20 cellular contexts compared by ENCODE assay signal in genomic region chr11:64690235-64690634, GRCh38. TPM values are rescaled to one million over a fixed set of nuclear protein-coding genes. Genes with fewer than 3 reads are reported as not detected.
DNase-seq lines count a peak whose midpoint lies in the region; ATAC-seq, FAIRE-seq and TF ChIP-seq lines count a peak whose summit lies in the region.
"Had no signal": no experiment of that assay in that cellular context is flagged by ENCODE, and none has a peak within 500 bp of the region (broad histone marks: within the 10 kb centered on the region; RNA-seq: fewer than 3 reads in every experiment).

No MANE protein-coding gene starts in this region.

- no peaks in the 10 kb centered on the region for H3K27me3 ChIP-seq in mesendoderm (ENCODE audit: insufficient read depth, low read length, poor library complexity)

- H2AK5ac ChIP-seq in mesendoderm (ENCODE audit: low read length) = no peak overlapping the region

- H3K4me2 ChIP-seq in mesendoderm (ENCODE audit: low read length) = no peak overlapping the region

- H3K27me3 Mint-ChIP-seq in glutamatergic neuron (ENCODE audit: unreplicated experiment) = peaks cover 30% of the 10 kb centered on the region

- no peak for ATAC-seq in left ventricle myocardium superior
- no peak for ATAC-seq in Right ventricle myocardium superior (ENCODE audit: poor library complexity)

- no peak overlapping the region for H3K9ac ChIP-seq in mesendoderm (ENCODE audit: low read length)

- peak; percentile 61 for DNase-seq in left ventricle myocardium superior
- DNase-seq in Right ventricle myocardium superior = no peak
- peak; percentile 75 for DNase-seq in glutamatergic neuron
- DNase-seq in substantia nigra (lab: John Stamatoyannopoulos, UW) = peak in 1 of 49 donors; percentile 53
- DNase-seq in GM12892 (ENCODE audit: insufficient read length) = no peak
- no peak for DNase-seq in mesendoderm
- no peak for DNase-seq in stimulated activated CD4-positive, alpha-beta T cell treated with anti-CD3 and anti-CD28 coated beads, Interleukin-4, amount 100 ng/mL, for 4 hours
- DNase-seq: 8988T; AML-193; C1 segment of cervical spinal cord; CD4-positive, alpha-beta T cell; DMS79 treated with DMSO at 0.1 percent for 48 hours; EL; GOT3; H9 had no signal

- no peaks in the 10 kb centered on the region for H3K79me1 ChIP-seq in mesendoderm (ENCODE audit: low read length)

- no peak overlapping the region for H3K56ac ChIP-seq in mesendoderm (ENCODE audit: low read length)

- intact Hi-C loops in left ventricle myocardium superior (cut with micrococcal nuclease) (no loop called here), Right ventricle myocardium superior (cut with DNase I) (no loop called here)

- TF ChIP-seq POLR2A in GM12892 (IDR thresholded peaks at IDR 0.05; ENCODE audit: low read depth, low read length) = no peak

- no CpG with 5 or more reads among the region's 8 CpGs for WGBS in mesendoderm (ENCODE audit: extremely low coverage, insufficient coverage, low lambda C conversion rate)

- H4K5ac ChIP-seq in mesendoderm (ENCODE audit: low read length) = no peak overlapping the region

- no peak overlapping the region for H2BK120ac ChIP-seq in mesendoderm (ENCODE audit: low read depth, low read length)

- H3K9me3 Mint-ChIP-seq in glutamatergic neuron (ENCODE audit: unreplicated experiment) = peaks cover 10% of the 10 kb centered on the region
- H3K9me3 Mint-ChIP-seq: CD4-positive, alpha-beta T cell; H9; IgD-negative memory B cell had no signal

- H3K36me3 ChIP-seq in mesendoderm (ENCODE audit: control insufficient read depth, insufficient read depth, low read length) = no peaks in the 10 kb centered on the region

- H3K18ac ChIP-seq in mesendoderm (ENCODE audit: low read length) = no peak overlapping the region

- H3K4me3 ChIP-seq in mesendoderm (ENCODE audit: low read length) = no peak overlapping the region

- no peak overlapping the region for H3K4me3 Mint-ChIP-seq in glutamatergic neuron (ENCODE audit: unreplicated experiment)
- H3K4me3 Mint-ChIP-seq: CD4-positive, alpha-beta T cell; H9 had no signal

- no peak overlapping the region for H2BK15ac ChIP-seq in mesendoderm (replicated peaks; ENCODE audit: low read depth)

- H3K79me2 ChIP-seq in mesendoderm (ENCODE audit: control insufficient read depth, insufficient read depth, low read length) = no peaks in the 10 kb centered on the region

- peak overlapping the region; percentile 33 for H3K27ac Mint-ChIP-seq in glutamatergic neuron (ENCODE audit: unreplicated experiment)
- H3K27ac Mint-ChIP-seq: CD4-positive, alpha-beta T cell; IgD-negative memory B cell had no signal

- H3K36me3 Mint-ChIP-seq in glutamatergic neuron (ENCODE audit: unreplicated experiment) = no peaks in the 10 kb centered on the region
- H3K36me3 Mint-ChIP-seq: IgD-negative memory B cell had no signal

- no peak overlapping the region for H3K23ac ChIP-seq in mesendoderm (ENCODE audit: low read length)

- no peak overlapping the region for H3K4ac ChIP-seq in mesendoderm (ENCODE audit: low read depth, low read length)

- H3K4me1 Mint-ChIP-seq in glutamatergic neuron (ENCODE audit: low read depth, unreplicated experiment) = peaks cover 64% of the 10 kb centered on the region

- no peak overlapping the region for H2BK5ac ChIP-seq in mesendoderm (ENCODE audit: low read length)

- no peaks in the 10 kb centered on the region for H3K4me1 ChIP-seq in mesendoderm (ENCODE audit: control insufficient read depth, low read depth, low read length)

- H3K27ac ChIP-seq in substantia nigra (ENCODE audit: low read depth, low read length, poor library complexity, severe bottlenecking) (peak overlapping the region; percentile 99), mesendoderm (ENCODE audit: low read depth, low read length) (no peak overlapping the region)

- no peak for TF ChIP-seq CTCF in glutamatergic neuron (IDR thresholded peaks at IDR 0.05; ENCODE audit: partially characterized antibody, unreplicated experiment)

- no peak for FAIRE-seq in GM12892 (lab: Jason Lieb, UNC)
- FAIRE-seq: G401.6, GM12891, GM19239 had no signal

- H4K8ac ChIP-seq in mesendoderm (ENCODE audit: low read depth, low read length) = no peak overlapping the region

RNA-seq across cellular contexts. Expression of gene NRXN2, which starts 32.8 kb away (rescaled TPM):
- total RNA-seq in left ventricle myocardium superior (0.97 TPM), Right ventricle myocardium superior (0.86 TPM), glutamatergic neuron (ENCODE audit: unreplicated experiment) (50.4 TPM)
- 0.36 TPM for polyA plus RNA-seq in GM12892 (2012; ENCODE audit: missing spikeins)
- polyA plus RNA-seq in mesendoderm (2013, experiment 1 of 2) = 0.39 TPM
- 0.74 TPM for polyA plus RNA-seq in mesendoderm (2013, experiment 2 of 2)
- polyA plus RNA-seq: IgD-negative memory B cell had no signal

RNA-seq across cellular contexts. Expression of gene RASGRP2, which starts 53.7 kb away (rescaled TPM):
- 44.5 TPM for total RNA-seq in left ventricle myocardium superior
- total RNA-seq in Right ventricle myocardium superior = 38.4 TPM
- 2.9 TPM for total RNA-seq in glutamatergic neuron (ENCODE audit: unreplicated experiment)
- 2.4 TPM for polyA plus RNA-seq in GM12892 (2012; ENCODE audit: missing spikeins)
- 1.0 TPM for polyA plus RNA-seq in mesendoderm (2013, experiment 1 of 2)
- polyA plus RNA-seq in mesendoderm (2013, experiment 2 of 2) = 1.3 TPM
- total RNA-seq: HT1080 had no signal

Comparison
In these comparisons a context has a peak if more than half of its experiments do, and no peak if none do; other contexts are left out.
1. DNase-seq: peak in left ventricle myocardium superior (single experiment) and glutamatergic neuron (single experiment); none in Right ventricle myocardium superior (single experiment), GM12892 (single experiment), mesendoderm (single experiment) and stimulated activated CD4-positive, alpha-beta T cell treated with anti-CD3 and anti-CD28 coated beads, Interleukin-4, amount 100 ng/mL, for 4 hours (0 of 2).
2. RNA of gene NRXN2, which starts 32.8 kb away (total RNA-seq): 50.4 TPM in glutamatergic neuron (single experiment); 0.97 TPM in left ventricle myocardium superior (single experiment) and 0.86 TPM in Right ventricle myocardium superior (single experiment); every median in the first group is over 10 times any median in the second.
3. RNA of gene RASGRP2, which starts 53.7 kb away (total RNA-seq): 44.5 TPM in left ventricle myocardium superior (single experiment) and 38.4 TPM in Right ventricle myocardium superior (single experiment); 2.9 TPM in glutamatergic neuron (single experiment); every median in the first group is over 10 times any median in the second.